In genomic region chr1:4485398-4485797, GRCh38 we compare ENCODE assay signal across 21 cellular contexts.
A peak's percentile ranks its signal among the peaks of the same experiment; 100 is the strongest.
DNase-seq lines count a peak whose midpoint lies in the region; FAIRE-seq and TF ChIP-seq lines count a peak whose summit lies in the region.
"Had no signal": no experiment of that assay in that cellular context is flagged by ENCODE, and none has a peak within 500 bp of the region (broad histone marks: within the 10 kb centered on the region; RNA-seq: fewer than 3 reads in every experiment).

No MANE protein-coding gene starts in this region.

- no peak overlapping the region for H3K23ac ChIP-seq in H1 (ENCODE audit: insufficient read length)

- H3K4ac ChIP-seq in H1 (replicated peaks; ENCODE audit: insufficient read length, low read depth, low read length): no peak overlapping the region

- H3K36me3 ChIP-seq in H1 (ENCODE audit: control insufficient read depth in 2 of 4, insufficient read depth in 4 of 4, low read length in 3 of 4): no peaks in the 10 kb centered on the region
- H3K36me3 ChIP-seq: brain microvascular endothelial cell, Peyer's patch had no signal

- TF ChIP-seq CTCF in H1 (IDR thresholded peaks at IDR 0.05; ENCODE audit: control extremely low read depth in 1 of 3, insufficient read depth in 1 of 3, low read depth in 1 of 3, low read length in 3 of 3): peak; percentile 21 to 65 (median 32)

- no peaks in the 10 kb centered on the region for H3K27me3 ChIP-seq in H1 (replicated peaks in 1 of 4; ENCODE audit: control insufficient read depth in 3 of 4, extremely low read depth in 1 of 4, insufficient read depth in 3 of 4, low read length in 3 of 4)
- H3K27me3 ChIP-seq: brain microvascular endothelial cell, Peyer's patch had no signal

- H4K91ac ChIP-seq in H1 (replicated peaks; ENCODE audit: insufficient read length, low read length): no peak overlapping the region

- no peaks in the 10 kb centered on the region for H3K79me1 ChIP-seq in H1 (ENCODE audit: low read depth, low read length)

- no peak overlapping the region for H2BK5ac ChIP-seq in H1 (ENCODE audit: low read depth, low read length)

- WGBS in H1 (ENCODE audit: extremely low coverage in 1 of 2, insufficient coverage in 1 of 2, insufficient read length in 1 of 2, insufficient replicate concordance in 2 of 2, low coverage in 1 of 2, low lambda C conversion rate in 2 of 2, missing lambda C conversion rate in 1 of 2), 2 experiments: 57% methylated on average over 6 of the region's 6 CpGs; no CpG with 5 or more reads in 1 of the 2 experiments

- H3K9ac ChIP-seq in H1 (replicated peaks in 1 of 4; ENCODE audit: extremely low read depth in 1 of 4, low read depth in 3 of 4, low read length in 3 of 4): no peak overlapping the region
- H3K9ac ChIP-seq: parathyroid adenoma had no signal

- no peak overlapping the region for H2BK12ac ChIP-seq in H1 (ENCODE audit: low read depth, low read length)

- FAIRE-seq in H1 (lab: Jason Lieb, UNC): no peak
- FAIRE-seq: endothelial cell of umbilical vein, H54, kidney had no signal

- H3K4me2 ChIP-seq in H1 (ENCODE audit: insufficient read depth in 1 of 2, low read depth in 2 of 2, low read length in 2 of 2): no peak overlapping the region

- no peak overlapping the region for H2BK120ac ChIP-seq in H1 (replicated peaks; ENCODE audit: low read depth, low read length)

- no peak for TF ChIP-seq POLR2A in H1 (IDR thresholded peaks at IDR 0.05; ENCODE audit: control extremely low read depth in 1 of 2, low read depth in 2 of 2, low read length in 2 of 2)

- peak; percentile 12 to 35; a peak in 1 of 4 replicates for TF ChIP-seq RAD21 in H1 (IDR thresholded peaks at IDR 0.05 in 1 of 2, conservative IDR thresholded peaks at IDR 0.05 in 1 of 2; ENCODE audit: low read depth in 2 of 2, low read length in 2 of 2)

- no peak overlapping the region for H3K14ac ChIP-seq in H1 (ENCODE audit: insufficient read length)

- no peaks in the 10 kb centered on the region; a peak in 1 of 7 replicates for H3K4me1 ChIP-seq in H1 (replicated peaks in 1 of 4; ENCODE audit: control insufficient read depth in 3 of 4, insufficient read depth in 4 of 4, low read length in 3 of 4)
- H3K4me1 ChIP-seq: parathyroid adenoma, Peyer's patch had no signal

- no peak overlapping the region for H2AK5ac ChIP-seq in H1 (ENCODE audit: low read depth, low read length)

- no peak overlapping the region for H2BK20ac ChIP-seq in H1 (ENCODE audit: low read length)

- H3K4me3 ChIP-seq in H1 (ENCODE audit: extremely low read depth in 1 of 4, insufficient read depth in 2 of 4, low read depth in 3 of 4, low read length in 4 of 4): no peak overlapping the region
- H3K4me3 ChIP-seq: Peyer's patch had no signal

- H3K79me2 ChIP-seq in H1 (ENCODE audit: control insufficient read depth in 1 of 2, insufficient read depth in 2 of 2, low read length in 2 of 2): no peaks in the 10 kb centered on the region
- H3K79me2 ChIP-seq: parathyroid adenoma had no signal

- H3K18ac ChIP-seq in H1 (ENCODE audit: extremely low read depth, low read length): no peak overlapping the region

- H4K5ac ChIP-seq in H1 (ENCODE audit: insufficient read length, low read depth, low read length): no peak overlapping the region

- H2AFZ ChIP-seq in H1 (ENCODE audit: low read length): no peak overlapping the region; the same call in 1 of the 2 replicates
- H2AFZ ChIP-seq: parathyroid adenoma had no signal

- H4K8ac ChIP-seq in H1 (ENCODE audit: extremely low read depth, insufficient read depth, low read length): no peak overlapping the region

- H2BK15ac ChIP-seq in H1 (ENCODE audit: low read length): no peak overlapping the region

- CTCF ChIA-PET in H1 (lab: Charles Lee; ENCODE audit: partially characterized antibody): no interaction called here

- H3K23me2 ChIP-seq in H1 (ENCODE audit: low read depth, low read length): no peaks in the 10 kb centered on the region

- DNase-seq in NCI-H1417 (lab: John Stamatoyannopoulos, UW) (peak; percentile 9 to 92 (median 58)), NCI-H1417 treated with DMSO at 0.1 percent for 48 hours (lab: John Stamatoyannopoulos, UW) (no peak), NCI-H2196 treated with DMSO at 0.1 percent for 48 hours (lab: John Stamatoyannopoulos, UW; ENCODE audit: unreplicated experiment) (peak; percentile 16), H1 (ENCODE audit: low read depth in 1 of 2, low spot score in 2 of 2) (no peak), retina (peak; percentile 24), T-helper 2 cell (no peak), NOMO-1 (lab: John Stamatoyannopoulos, UW; ENCODE audit: unreplicated experiment in 2 of 2) (no peak), NOMO-1 treated with dmso at 0.1 percent for 144 hours (lab: John Stamatoyannopoulos, UW; ENCODE audit: unreplicated experiment) (no peak)
- DNase-seq: activated CD4-positive, CD25-positive, alpha-beta regulatory T cell treated with anti-CD3 and anti-CD28 coated beads, Interleukin-2, amount 50 U/mL, for 72 hours; activated naive CD8-positive, alpha-beta T cell treated with anti-CD3 and anti-CD28 coated beads, Interleukin-2, amount 10 ng/mL, durations not matched to agents 7 days and 5 days; AML-193; brain microvascular endothelial cell; Calu3; kidney; NCI-H1930; Peyer's patch; stimulated activated CD4-positive, alpha-beta T cell treated with anti-CD3 and anti-CD28 coated beads, Interleukin-2, amount 100 ng/mL, for 24 hours had no signal

- no peak overlapping the region for H3K56ac ChIP-seq in H1 (replicated peaks; ENCODE audit: insufficient read length, low read depth, low read length)

- no peak for TF ChIP-seq EP300 in H1 (IDR thresholded peaks at IDR 0.05; ENCODE audit: borderline replicate concordance in 1 of 2, low read depth in 2 of 2, low read length in 2 of 2)

- H4K20me1 ChIP-seq in H1 (replicated peaks in 1 of 2; ENCODE audit: control insufficient read depth in 1 of 2, insufficient read depth in 2 of 2, low read length in 2 of 2): no peaks in the 10 kb centered on the region

- H3K27ac ChIP-seq in H1 (ENCODE audit: low read depth, low read length): no peak overlapping the region
- H3K27ac ChIP-seq: 22Rv1, brain microvascular endothelial cell, parathyroid adenoma, Peyer's patch had no signal

- POLR2A ChIA-PET in H1 (lab: Charles Lee; ENCODE audit: partially characterized antibody): no interaction called here

- H3K9me3 ChIP-seq in H1 (ENCODE audit: insufficient read depth in 2 of 2, low read depth in 1 of 2, low read length in 1 of 2): peaks cover 16 to 67% of the 10 kb centered on the region in 2 experiments
- H3K9me3 ChIP-seq: Peyer's patch had no signal

TF ChIP-seq in H1, 55 proteins besides CTCF, POLR2A, EP300 and RAD21 (continues in another document):
- TF ChIP-seq USF2 (IDR thresholded peaks at IDR 0.05; ENCODE audit: low read length) (no peak), CTBP2 (IDR thresholded peaks at IDR 0.05; ENCODE audit: borderline replicate concordance, insufficient read depth, insufficient read length, low read length) (no peak), POLR2AphosphoS5 (IDR thresholded peaks at IDR 0.05; ENCODE audit: low read depth, low read length) (no peak), CBX8 (IDR thresholded peaks at IDR 0.05; ENCODE audit: borderline replicate concordance, low read depth, low read length) (no peak), BCL11A (IDR thresholded peaks at IDR 0.05; ENCODE audit: low read depth in 2 of 2, low read length in 2 of 2) (no peak), KDM4A (IDR thresholded peaks at IDR 0.05; ENCODE audit: low read depth, low read length, severe bottlenecking) (no peak), PHF8 (conservative IDR thresholded peaks at IDR 0.05; ENCODE audit: low read depth, low read length) (no peak), RFX5 (IDR thresholded peaks at IDR 0.05; ENCODE audit: borderline replicate concordance, low read depth, low read length) (no peak), SIX5 (IDR thresholded peaks at IDR 0.05; ENCODE audit: low read depth, low read length) (no peak), CBX5 (IDR thresholded peaks at IDR 0.05; ENCODE audit: low read depth, low read length) (no peak), CEBPB (IDR thresholded peaks at IDR 0.05; ENCODE audit: low read depth, low read length) (no peak), YY1 (IDR thresholded peaks at IDR 0.05; ENCODE audit: low read depth, low read length) (no peak), MAFK (IDR thresholded peaks at IDR 0.05; ENCODE audit: low read depth, low read length) (no peak), SP2 (IDR thresholded peaks at IDR 0.05; ENCODE audit: low read length) (no peak), KDM5A (IDR thresholded peaks at IDR 0.05; ENCODE audit: low read length) (no peak), SP1 (IDR thresholded peaks at IDR 0.05; ENCODE audit: low read depth, low read length) (no peak), SAP30 (IDR thresholded peaks at IDR 0.05; ENCODE audit: insufficient read depth, insufficient replicate concordance, low read length) (no peak)
- TF ChIP-seq, protein P1, sequence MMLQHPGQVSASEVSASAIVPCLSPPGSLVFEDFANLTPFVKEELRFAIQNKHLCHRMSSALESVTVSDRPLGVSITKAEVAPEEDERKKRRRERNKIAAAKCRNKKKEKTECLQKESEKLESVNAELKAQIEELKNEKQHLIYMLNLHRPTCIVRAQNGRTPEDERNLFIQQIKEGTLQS (IDR thresholded peaks at IDR 0.05; ENCODE audit: insufficient read depth, low read depth, low read length): no peak
- TF ChIP-seq, protein P2, sequence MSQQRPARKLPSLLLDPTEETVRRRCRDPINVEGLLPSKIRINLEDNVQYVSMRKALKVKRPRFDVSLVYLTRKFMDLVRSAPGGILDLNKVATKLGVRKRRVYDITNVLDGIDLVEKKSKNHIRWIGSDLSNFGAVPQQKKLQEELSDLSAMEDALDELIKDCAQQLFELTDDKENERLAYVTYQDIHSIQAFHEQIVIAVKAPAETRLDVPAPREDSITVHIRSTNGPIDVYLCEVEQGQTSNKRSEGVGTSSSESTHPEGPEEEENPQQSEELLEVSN (IDR thresholded peaks at IDR 0.05): no peak

Comparison
In these comparisons a context has a peak if more than half of its experiments do, and no peak if none do; other contexts are left out.
1. DNase-seq: peak in NCI-H1417 (3 of 3), NCI-H2196 treated with DMSO at 0.1 percent for 48 hours (single experiment) and retina (single experiment); none in NCI-H1417 treated with DMSO at 0.1 percent for 48 hours (single experiment), H1 (0 of 2), T-helper 2 cell (0 of 5), NOMO-1 (0 of 2) and NOMO-1 treated with dmso at 0.1 percent for 144 hours (single experiment).